ENCODE assay signal across 11 cellular contexts in the genomic region with DNA sequence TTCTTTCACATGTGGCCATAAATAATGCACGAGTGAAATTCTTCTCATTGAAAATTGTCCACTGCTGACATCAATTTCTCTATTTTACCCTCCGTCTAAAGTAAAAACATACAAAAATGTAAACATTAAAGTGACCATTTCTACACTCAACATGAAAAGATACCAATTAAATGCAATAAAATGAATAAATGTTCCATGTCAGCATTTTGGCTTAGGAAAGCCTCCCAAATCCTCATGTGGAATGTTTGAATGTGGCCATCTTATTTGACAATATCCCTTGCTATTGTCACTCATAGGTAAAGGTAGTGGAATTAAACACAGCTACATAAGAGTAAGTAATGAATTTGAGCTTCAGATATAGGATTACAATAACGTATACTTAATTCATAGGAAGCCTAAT.
"Had no signal": no experiment of that assay in that cellular context is flagged by ENCODE, and none has a peak within 500 bp of the region (broad histone marks: within the 10 kb centered on the region; RNA-seq: fewer than 3 reads in every experiment).

No MANE protein-coding gene starts in this region.

- FAIRE-seq: H1, H54 had no signal

- H3K4me3 ChIP-seq: GM23248, GM23338, HAP-1 had no signal

- H3K27ac Mint-ChIP-seq: GM23338, HFFc6 had no signal

- H3K9ac ChIP-seq: GM23248 had no signal

- H2AFZ ChIP-seq: GM23248, GM23338 had no signal

- ATAC-seq: GM23338, HCT116 had no signal

- H3K36me3 ChIP-seq: HAP-1 had no signal

- H3K27ac ChIP-seq: GM23248 had no signal

- DNase-seq: GM23248, GOT3, H7, H9, HCEC 1CT, HFFc6 had no signal

- H3K9me3 Mint-ChIP-seq: GM23338, H9, HFFc6 had no signal

- H3K4me2 ChIP-seq: GM23338 had no signal

- H3K4me1 ChIP-seq: HAP-1 had no signal

- H3K4me3 Mint-ChIP-seq: GM23338, H9, HFFc6 had no signal

- H3K9me3 ChIP-seq: HAP-1 had no signal
